Comparison of ENCODE assay signal across 13 cellular contexts in the genomic region with DNA sequence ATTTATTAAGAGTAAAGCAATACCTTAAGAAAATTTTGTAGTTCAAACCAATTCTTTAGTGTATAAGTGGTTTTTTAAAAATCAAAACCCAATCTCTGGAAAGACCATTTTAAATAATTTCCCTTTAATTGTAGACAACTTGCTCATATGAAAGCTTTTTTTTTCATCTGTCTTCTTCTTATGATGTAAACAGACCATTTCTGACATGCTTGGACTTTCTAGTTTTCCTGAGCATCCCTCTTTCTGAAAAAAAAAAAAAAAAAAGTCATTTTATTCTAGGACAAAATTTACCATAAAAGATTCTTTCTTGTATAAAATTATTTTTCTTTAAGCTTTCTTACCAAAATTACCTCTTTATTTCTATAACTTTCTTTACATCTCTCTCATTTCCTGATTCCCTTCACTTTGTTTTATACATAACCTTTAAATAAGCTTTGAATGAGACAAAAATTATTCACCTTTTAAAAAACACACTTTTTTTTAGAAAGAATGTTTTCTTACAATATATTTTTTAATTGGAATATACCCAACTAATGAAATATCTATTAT.
DNase-seq lines count a peak whose midpoint lies in the region; ATAC-seq and FAIRE-seq lines count a peak whose summit lies in the region.
"Had no signal": no experiment of that assay in that cellular context is flagged by ENCODE, and none has a peak within 500 bp of the region (broad histone marks: within the 10 kb centered on the region; RNA-seq: fewer than 3 reads in every experiment).

No MANE protein-coding gene starts in this region.

- no peak for ATAC-seq in HG03159 (IDR thresholded peaks at IDR 0.05; ENCODE audit: unreplicated experiment)

- H2AK5ac ChIP-seq in mesendoderm (ENCODE audit: low read length): no peak overlapping the region

- H2BK15ac ChIP-seq in mesendoderm (replicated peaks; ENCODE audit: low read depth): no peak overlapping the region

- H3K4me1 ChIP-seq in mesendoderm (ENCODE audit: control insufficient read depth, low read depth, low read length): no peaks in the 10 kb centered on the region

- no peak overlapping the region for H3K56ac ChIP-seq in mesendoderm (ENCODE audit: low read length)

- no peak overlapping the region for H4K8ac ChIP-seq in mesendoderm (ENCODE audit: low read depth, low read length)

- no peak overlapping the region for H3K4me3 ChIP-seq in mesendoderm (ENCODE audit: low read length)

- H3K36me3 ChIP-seq in mesendoderm (ENCODE audit: control insufficient read depth, insufficient read depth, low read length): no peaks in the 10 kb centered on the region

- no peak overlapping the region for H3K23ac ChIP-seq in mesendoderm (ENCODE audit: low read length)

- H3K9ac ChIP-seq in mesendoderm (ENCODE audit: low read length): no peak overlapping the region

- no peak overlapping the region for H2BK5ac ChIP-seq in mesendoderm (ENCODE audit: low read length)

- no peaks in the 10 kb centered on the region for H3K27me3 ChIP-seq in mesendoderm (ENCODE audit: insufficient read depth, low read length, poor library complexity)

- no peaks in the 10 kb centered on the region for H3K79me2 ChIP-seq in mesendoderm (ENCODE audit: control insufficient read depth, insufficient read depth, low read length)

- no peak overlapping the region for H3K27ac ChIP-seq in mesendoderm (ENCODE audit: low read depth, low read length)

- no peak overlapping the region for H4K5ac ChIP-seq in mesendoderm (ENCODE audit: low read length)

- H3K18ac ChIP-seq in mesendoderm (ENCODE audit: low read length): no peak overlapping the region

- peak; percentile 41 for FAIRE-seq in TTC549 (lab: Jason Lieb, UNC)

- no peak overlapping the region for H3K4ac ChIP-seq in mesendoderm (ENCODE audit: low read depth, low read length)

- in situ Hi-C loops in KBM-7 (cut with MboI; ENCODE audit: low pct_unique_long_range_greater_than_20kb, low sequenced_read_pairs): no loop called here

- no peak overlapping the region for H3K4me2 ChIP-seq in mesendoderm (ENCODE audit: low read length)

- no peaks in the 10 kb centered on the region for H3K79me1 ChIP-seq in mesendoderm (ENCODE audit: low read length)

- DNase-seq in NCI-H2196 (lab: John Stamatoyannopoulos, UW; ENCODE audit: unreplicated experiment): peak; percentile 6
- DNase-seq in NCI-H2196 treated with DMSO at 0.1 percent for 48 hours (lab: John Stamatoyannopoulos, UW; ENCODE audit: unreplicated experiment): no peak
- peak; percentile 55 for DNase-seq in KBM-7
- peak; percentile 87 for DNase-seq in mesendoderm
- DNase-seq in activated CD4-positive, alpha-beta T cell treated with anti-CD3 and anti-CD28 coated beads for 4 hours: no peak
- no peak for DNase-seq in DMS114 treated with DMSO at 0.1 percent for 48 hours (lab: John Stamatoyannopoulos, UW; ENCODE audit: unreplicated experiment)
- DNase-seq: activated B cell treated with CpG ODN at 0.5 μM for 24 hours; activated naive CD4-positive, alpha-beta T cell treated with anti-CD3 and anti-CD28 coated beads for 36 hours; kidney glomerular epithelial cell; NCI-H187; stimulated activated CD4-positive, alpha-beta T cell treated with anti-CD3 and anti-CD28 coated beads, Interleukin-15, amount 100 ng/mL, for 24 hours had no signal

- no peak overlapping the region for H2BK120ac ChIP-seq in mesendoderm (ENCODE audit: low read depth, low read length)

Comparison
In these comparisons a context has a peak if more than half of its experiments do, and no peak if none do; other contexts are left out.
1. DNase-seq: peak in NCI-H2196 (single experiment), KBM-7 (single experiment) and mesendoderm (single experiment); none in NCI-H2196 treated with DMSO at 0.1 percent for 48 hours (single experiment), activated CD4-positive, alpha-beta T cell treated with anti-CD3 and anti-CD28 coated beads for 4 hours (0 of 2) and DMS114 treated with DMSO at 0.1 percent for 48 hours (single experiment).